In the genomic region with DNA sequence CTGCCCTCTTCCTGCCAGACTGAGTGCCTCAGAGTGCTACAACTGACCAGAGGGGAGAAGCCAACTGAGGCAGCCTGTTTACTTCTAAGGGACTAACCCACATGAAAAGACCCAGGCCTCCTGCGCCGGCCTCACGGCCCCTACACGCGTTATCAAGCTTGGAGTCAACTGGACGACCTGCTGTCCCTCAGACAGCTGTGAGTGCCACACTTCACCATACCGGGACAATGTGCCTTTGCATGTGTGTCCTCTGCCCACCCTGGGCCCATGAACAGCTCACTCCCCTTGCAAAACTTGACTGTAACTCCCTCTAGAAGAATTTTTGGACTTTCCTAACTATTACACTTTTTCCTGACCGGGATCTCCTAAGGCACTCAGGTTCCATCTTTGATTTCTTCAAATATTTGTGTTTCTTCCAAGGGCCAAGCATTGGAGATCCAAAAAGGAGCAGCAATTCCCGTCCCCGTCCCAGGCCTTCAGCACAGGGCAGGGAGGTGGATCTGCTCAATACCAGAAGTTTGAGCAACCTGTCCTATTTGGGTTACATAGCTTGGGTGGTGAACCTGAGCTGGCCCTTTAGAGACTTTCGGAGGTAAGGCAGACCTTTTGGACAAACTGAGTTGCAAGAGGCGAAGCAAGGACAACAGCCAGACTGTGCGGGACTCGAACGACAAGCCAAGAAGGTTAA, we compare ENCODE assay signal across 8 cellular contexts. TPM values are rescaled to one million over a fixed set of nuclear protein-coding genes. Genes with fewer than 3 reads are reported as not detected.
DNase-seq lines count a peak whose midpoint lies in the region; ATAC-seq, FAIRE-seq and TF ChIP-seq lines count a peak whose summit lies in the region.

No MANE protein-coding gene starts in this region.

- POLR2A ChIA-PET in K562 (lab: Yijun Ruan, JAX), result interaction anchor here (0.6 to 3.5 kb wide), 10 partner anchors 8 to 1089 kb away, joined by 3 to 30 read pairs (median 4); no protein-coding TSS in a partner anchor
- POLR2A ChIA-PET in naive thymus-derived CD4-positive, alpha-beta T cell (lab: Charles Lee), result interaction anchor here (0.6 to 3.6 kb wide), 4 partner anchors 12 to 188 kb away, joined by 3 to 26 read pairs (median 4); no protein-coding TSS in a partner anchor

- peak overlapping the region; percentile 82 for H3K4me2 ChIP-seq in K562 (ENCODE audit: insufficient read depth, low read length)

- no TSS peak for BruUV-seq in K562 (replicated peaks; lab: Mats Ljungman, UMichigan)

- peak overlapping the region; percentile 90 to 100 for H3K9ac ChIP-seq in K562 (ENCODE audit: insufficient read depth in 1 of 2, low read depth in 2 of 2, low read length in 2 of 2)

- no peak for TF ChIP-seq RAD21 in K562 (CRISPR knock-in tag; conservative IDR thresholded peaks at IDR 0.05 in 1 of 2, IDR thresholded peaks at IDR 0.05 in 1 of 2)

- H3K27me3 ChIP-seq in K562 (ENCODE audit: control insufficient read depth in 2 of 2, insufficient read depth in 2 of 2, low read length in 2 of 2) (no peaks in the 10 kb centered on the region), small intestine (ENCODE audit: control insufficient read depth in 2 of 2, insufficient read depth in 2 of 2, low read length in 2 of 2) (no peaks in the 10 kb centered on the region)
- no peaks in the 10 kb centered on the region for H3K27me3 ChIP-seq in naive thymus-derived CD4-positive, alpha-beta T cell (ENCODE audit: control insufficient read depth in 2 of 2, insufficient read depth in 2 of 2, low read length in 2 of 2)

- H3K4me3 ChIP-seq in NB4 (ENCODE audit: low read depth, low read length) (peak overlapping the region; percentile 76), K562 (peak overlapping the region; percentile 90), small intestine (ENCODE audit: low read depth in 1 of 2, low read length in 2 of 2) (peak overlapping the region in 1 of 2 donors; percentile 86), mucosa of descending colon (no peak overlapping the region)
- H3K4me3 ChIP-seq in naive thymus-derived CD4-positive, alpha-beta T cell (ENCODE audit: low read length), result peak overlapping the region; percentile 98

- H3K27ac ChIP-seq in K562 (ENCODE audit: extremely low read depth, low read depth, low read length) (peak overlapping the region; percentile 91), small intestine (ENCODE audit: low read depth in 1 of 2, low read length in 1 of 2) (peak overlapping the region in 1 of 2 donors; percentile 49)
- peak overlapping the region; percentile 84 for H3K27ac ChIP-seq in naive thymus-derived CD4-positive, alpha-beta T cell (ENCODE audit: low read depth, low read length)

- peaks cover 44% of the 10 kb centered on the region for H3K36me3 ChIP-seq in K562 (ENCODE audit: control insufficient read depth, insufficient read depth, low read length)
- peaks cover 0 to 24% (median 2%) of the 10 kb centered on the region in 3 experiments for H3K36me3 ChIP-seq in naive thymus-derived CD4-positive, alpha-beta T cell (ENCODE audit: control insufficient read depth in 2 of 3, insufficient read depth in 3 of 3, low read length in 3 of 3)
- H3K36me3 ChIP-seq in small intestine (ENCODE audit: control insufficient read depth in 2 of 2, insufficient read depth in 2 of 2, low read length in 2 of 2), result peaks cover 0 to 3% of the 10 kb centered on the region in 2 donors
- no peaks in the 10 kb centered on the region for H3K36me3 ChIP-seq in mucosa of descending colon (ENCODE audit: low read depth)

- intact Hi-C loops in K562 (cut with micrococcal nuclease) (no loop called here), mucosa of descending colon (cut with DNase I, micrococcal nuclease) (no loop called here)
- intact Hi-C loops in naive thymus-derived CD4-positive, alpha-beta T cell (cut with micrococcal nuclease), result loop anchor here (1.0 to 5.0 kb wide), 10 partner anchors 7 to 1614 kb away; partner anchors contain the start of genes RGS12 (in 2 of the 2), CFAP99 (in 1 of the 2), HAUS3 (in 1 of the 2) and MXD4 (in 1 of the 2)

- TF ChIP-seq POLR2A in NB4 (IDR thresholded peaks at IDR 0.05; ENCODE audit: extremely low read depth, insufficient read length) (no peak), K562 (conservative IDR thresholded peaks at IDR 0.05) (no peak)

- H3K79me2 ChIP-seq in K562 (ENCODE audit: control insufficient read depth, insufficient read depth, low read length), result peaks cover 64% of the 10 kb centered on the region

- TF ChIP-seq CTCF in NB4 (IDR thresholded peaks at IDR 0.05; ENCODE audit: low read depth, low read length), result no peak
- TF ChIP-seq CTCF in K562 (IDR thresholded peaks at IDR 0.05 in 2 of 3, conservative IDR thresholded peaks at IDR 0.05 in 1 of 3; ENCODE audit: insufficient read depth in 2 of 3, low read depth in 1 of 3, low read length in 3 of 3), result no peak
- TF ChIP-seq CTCF in mucosa of descending colon (IDR thresholded peaks at IDR 0.05), result no peak

- no peak overlapping the region; the same call in 1 of the 2 replicates for H2AFZ ChIP-seq in K562 (ENCODE audit: low read depth, low read length)

- CTCF ChIA-PET in K562 (lab: Yijun Ruan, JAX; ENCODE audit: low intra/inter-chr PET ratio), result interaction anchor here (0.6 kb wide), 1 partner anchor 8 kb away, joined by 3 read pairs; no protein-coding TSS in a partner anchor
- CTCF ChIA-PET in naive thymus-derived CD4-positive, alpha-beta T cell (lab: Charles Lee), result interaction anchor here (0.7 kb wide), 1 partner anchor 698 kb away, joined by 3 read pairs; no protein-coding TSS in a partner anchor

- peaks cover 20 to 24% of the 10 kb centered on the region in 2 experiments; a peak in 4 of 5 replicates for H3K4me1 ChIP-seq in K562 (replicated peaks in 1 of 2; ENCODE audit: control insufficient read depth in 2 of 2, insufficient read depth in 2 of 2, low read length in 2 of 2)
- peaks cover 18 to 19% of the 10 kb centered on the region in 2 donors for H3K4me1 ChIP-seq in naive thymus-derived CD4-positive, alpha-beta T cell (ENCODE audit: control insufficient read depth in 2 of 2, insufficient read depth in 2 of 2, low read length in 2 of 2)
- peaks cover 3 to 8% of the 10 kb centered on the region in 2 donors for H3K4me1 ChIP-seq in small intestine (ENCODE audit: control insufficient read depth in 2 of 2, insufficient read depth in 1 of 2, low read depth in 1 of 2, low read length in 1 of 2)
- peaks cover 18% of the 10 kb centered on the region for H3K4me1 ChIP-seq in mucosa of descending colon (ENCODE audit: low read depth)

- 3% methylated on average over 15 of the region's 15 CpGs for WGBS in K562 (ENCODE audit: insufficient coverage, low coverage, missing lambda C conversion rate)
- WGBS in small intestine, 3 donors, result 40 to 52% (median 45%) methylated on average over 15 of the region's 15 CpGs

- in situ Hi-C loops in K562 (cut with MboI), result no loop called here

- H3K27me3 Mint-ChIP-seq in naive thymus-derived CD4-positive, alpha-beta T cell, result peaks cover 0 to 2% (median 0%) of the 10 kb centered on the region in 5 donors

- H3K4me1 Mint-ChIP-seq in naive thymus-derived CD4-positive, alpha-beta T cell, result peaks cover 25 to 54% (median 48%) of the 10 kb centered on the region in 7 donors

- FAIRE-seq in K562 (lab: Jason Lieb, UNC), result peak; percentile 80
- FAIRE-seq in small intestine (lab: Jason Lieb, UNC), result no peak
- no peak for FAIRE-seq in urothelium cell line (lab: Jason Lieb, UNC)

- H3K4me3 Mint-ChIP-seq in naive thymus-derived CD4-positive, alpha-beta T cell, result peak overlapping the region; percentile 82 to 95 (median 90)

- H3K36me3 Mint-ChIP-seq in naive thymus-derived CD4-positive, alpha-beta T cell, result peaks cover 2 to 14% (median 10%) of the 10 kb centered on the region in 5 donors

- peak overlapping the region; percentile 56 to 93 (median 85) for H3K27ac Mint-ChIP-seq in naive thymus-derived CD4-positive, alpha-beta T cell

- peaks cover 11% of the 10 kb centered on the region for H4K20me1 ChIP-seq in K562 (replicated peaks; ENCODE audit: control insufficient read depth, insufficient read depth, low read length)

- ATAC-seq in K562 (peak; percentile 9), mucosa of descending colon (no peak)
- no peak for ATAC-seq in naive thymus-derived CD4-positive, alpha-beta T cell

- H3K9me1 ChIP-seq in K562 (ENCODE audit: control insufficient read depth, insufficient read depth, low read length), result no peaks in the 10 kb centered on the region

- H3K9me3 ChIP-seq in K562 (replicated peaks; ENCODE audit: control insufficient read depth, insufficient read depth, low read depth, low read length) (no peaks in the 10 kb centered on the region), small intestine (ENCODE audit: control insufficient read depth, low read depth) (no peaks in the 10 kb centered on the region), mucosa of descending colon (no peaks in the 10 kb centered on the region)
- H3K9me3 ChIP-seq in naive thymus-derived CD4-positive, alpha-beta T cell (ENCODE audit: control insufficient read depth in 2 of 3, low read length in 3 of 3), result no peaks in the 10 kb centered on the region

- TF ChIP-seq EP300 in K562 (IDR thresholded peaks at IDR 0.05; ENCODE audit: low read length), result no peak

- peak; percentile 47 for DNase-seq in DMS114 treated with DMSO at 0.1 percent for 48 hours (lab: John Stamatoyannopoulos, UW; ENCODE audit: unreplicated experiment)
- peak; percentile 81 for DNase-seq in NB4 (ENCODE audit: low read depth)
- peak in 2 of 4 experiments; percentile 43 to 71 for DNase-seq in K562 (ENCODE audit: extremely low read depth in 1 of 4, low spot score in 3 of 4)
- peak in 4 of 9 donors; percentile 21 to 43 (median 25) for DNase-seq in naive thymus-derived CD4-positive, alpha-beta T cell
- DNase-seq in small intestine, result no peak
- DNase-seq in urothelium cell line (ENCODE audit: low spot score), result no peak
- no peak for DNase-seq in mucosa of descending colon
- no peak for DNase-seq in COR-L47 (lab: John Stamatoyannopoulos, UW)

- peaks cover 0 to 6% (median 0%) of the 10 kb centered on the region in 11 donors for H3K9me3 Mint-ChIP-seq in naive thymus-derived CD4-positive, alpha-beta T cell

RNA-seq across cellular contexts. Expression of gene NOP14, which starts 1.7 kb away (rescaled TPM):
- total RNA-seq in K562 (2011; cell fraction: chromatin; rRNA removed; ENCODE audit: low replicate concordance), result 31.1 and 38.1 TPM in 2 replicates
- 16.3 and 18.0 TPM in 2 replicates for total RNA-seq in K562 (2011; cell fraction: nucleolus; rRNA removed)
- 15.6 and 17.2 TPM in 2 replicates for total RNA-seq in K562 (2011; cell fraction: nucleoplasm; rRNA removed)
- total RNA-seq in K562 (2014; rRNA removed) (50.9 and 56.1 TPM in 2 replicates), K562 (2014; rRNA removed; fragmentation: Illumina TruSeq; extraction: Trizol) (53.8 and 55.0 TPM in 2 replicates), K562 (2015; rRNA removed; fragmentation: Illumina TruSeq; extraction: Trizol) (61.1 and 61.7 TPM in 2 replicates), K562 (2021) (69.8 and 76.0 TPM in 2 replicates), mucosa of descending colon (10 to 100 TPM; 18.2 to 23.8 (median 23.5) TPM)
- polyA plus RNA-seq in K562 (2011; rRNA removed) (13.4 and 15.2 TPM in 2 replicates), K562 (2014; fragmentation: Illumina TruSeq; extraction: Trizol) (62.1 and 62.4 TPM in 2 replicates), K562 (2014; fragmentation: Nextera tagmentation; extraction: Ambion mirVana) (10 to 100 TPM; 12.7 to 12.9 TPM), K562 (2014; rRNA removed) (30.1 and 33.3 TPM in 2 replicates), small intestine (10 to 100 TPM in 2 of 3 donors, 1 to 10 TPM in 1; 10.0 to 26.3 (median 10.5) TPM)
- polyA plus RNA-seq in K562 (2011; cell fraction: cytosol; rRNA removed), result 9.5 and 9.6 TPM in 2 replicates
- polyA plus RNA-seq in K562 (2011; cell fraction: nucleus; rRNA removed), result 22.6 and 28.3 TPM in 2 replicates
- polyA plus RNA-seq in K562 (2012), result 43.6 and 52.5 TPM in 2 replicates
- 32.6 and 36.6 TPM in 2 replicates for polyA minus RNA-seq in K562 (2011; rRNA and poly(A)+ RNA removed)
- polyA minus RNA-seq in K562 (2011; cell fraction: cytosol; rRNA and poly(A)+ RNA removed), result 25.7 and 27.8 TPM in 2 replicates
- polyA minus RNA-seq in K562 (2011; cell fraction: nucleus; rRNA and poly(A)+ RNA removed), result 11.3 and 11.9 TPM in 2 replicates
- 10 to 100 TPM; 23.1 to 59.8 (median 43.9) TPM for total RNA-seq in naive thymus-derived CD4-positive, alpha-beta T cell
- polyA plus RNA-seq in naive thymus-derived CD4-positive, alpha-beta T cell, result 10 to 100 TPM; 12.6 to 33.7 TPM

RNA-seq across cellular contexts. Expression of gene GRK4, which starts 1.8 kb away (rescaled TPM):
- total RNA-seq in K562 (2011; cell fraction: chromatin; rRNA removed; ENCODE audit: low replicate concordance), result 7.9 and 8.5 TPM in 2 replicates
- 6.2 and 7.8 TPM in 2 replicates for total RNA-seq in K562 (2011; cell fraction: nucleolus; rRNA removed)
- 7.3 and 8.0 TPM in 2 replicates for total RNA-seq in K562 (2011; cell fraction: nucleoplasm; rRNA removed)
- 2.5 and 3.1 TPM in 2 replicates for total RNA-seq in K562 (2014; rRNA removed)
- 4.5 and 4.6 TPM in 2 replicates for total RNA-seq in K562 (2014; rRNA removed; fragmentation: Illumina TruSeq; extraction: Trizol)
- 3.3 and 3.6 TPM in 2 replicates for total RNA-seq in K562 (2015; rRNA removed; fragmentation: Illumina TruSeq; extraction: Trizol)
- 4.8 and 4.9 TPM in 2 replicates for total RNA-seq in K562 (2021)
- polyA plus RNA-seq in K562 (2011; rRNA removed), result 3.3 and 4.0 TPM in 2 replicates
- polyA plus RNA-seq in K562 (2011; cell fraction: cytosol; rRNA removed), result 2.0 and 3.8 TPM in 2 replicates
- 2.5 and 2.9 TPM in 2 replicates for polyA plus RNA-seq in K562 (2011; cell fraction: nucleus; rRNA removed)
- 3.1 and 3.7 TPM in 2 replicates for polyA plus RNA-seq in K562 (2012)
- polyA plus RNA-seq in K562 (2014; fragmentation: Illumina TruSeq; extraction: Trizol), result 2.6 and 3.0 TPM in 2 replicates
- 1 to 10 TPM; 1.1 to 1.2 TPM for polyA plus RNA-seq in K562 (2014; fragmentation: Nextera tagmentation; extraction: Ambion mirVana)
- 2.6 and 2.9 TPM in 2 replicates for polyA plus RNA-seq in K562 (2014; rRNA removed)
- polyA minus RNA-seq in K562 (2011; rRNA and poly(A)+ RNA removed), result 3.0 and 3.2 TPM in 2 replicates
- polyA minus RNA-seq in K562 (2011; cell fraction: cytosol; rRNA and poly(A)+ RNA removed), result 2.3 and 2.4 TPM in 2 replicates
- 1.9 and 3.2 TPM in 2 replicates for polyA minus RNA-seq in K562 (2011; cell fraction: nucleus; rRNA and poly(A)+ RNA removed)
- 1 to 10 TPM; 1.7 to 4.0 (median 2.8) TPM for total RNA-seq in naive thymus-derived CD4-positive, alpha-beta T cell
- polyA plus RNA-seq in naive thymus-derived CD4-positive, alpha-beta T cell, result 1 to 10 TPM; 1.7 to 2.1 TPM
- polyA plus RNA-seq in small intestine, result 1 to 10 TPM; 1.1 to 3.8 (median 1.8) TPM
- total RNA-seq in mucosa of descending colon, result 1 to 10 TPM in 2 of 3 donors, under 1 TPM in 1; 0.87 to 8.9 (median 3.9) TPM

Comparison
In these comparisons a context has a peak if more than half of its experiments do, and no peak if none do; other contexts are left out.
1. DNase-seq: peak in DMS114 treated with DMSO at 0.1 percent for 48 hours (single experiment) and NB4 (single experiment); none in small intestine (single experiment), urothelium cell line (single experiment), mucosa of descending colon (0 of 3) and COR-L47 (single experiment).
2. intact Hi-C loops: an anchor here in naive thymus-derived CD4-positive, alpha-beta T cell (1.0 to 5.0 kb wide); none called in K562 and mucosa of descending colon.